In genomic region chr22:30668306-30668655, GRCh38 we compare ENCODE assay signal across 8 cellular contexts. TPM values are rescaled to one million over a fixed set of nuclear protein-coding genes. Genes with fewer than 3 reads are reported as not detected.
DNase-seq lines count a peak whose midpoint lies in the region; ATAC-seq and TF ChIP-seq lines count a peak whose summit lies in the region.

No MANE protein-coding gene starts in this region.

- H3K4me3 Mint-ChIP-seq in activated naive CD4-positive, alpha-beta T cell treated with anti-CD3 and anti-CD28 coated beads, Interleukin-2, amount 10 ng/mL, durations not matched to agents 7 days and 5 days, result peak overlapping the region; percentile 97
- H3K4me3 Mint-ChIP-seq in activated T-helper 17 cell treated with anti-CD3 and anti-CD28 coated beads, Interleukin-2, amount 50 U/mL, for 72 hours, result peak overlapping the region; percentile 92

- intact Hi-C loops in tibial artery (cut with DNase I; ENCODE audit: low total_unique reads), result no loop called here

- peaks cover 0 to 12% (median 3%) of the 10 kb centered on the region in 3 donors for H3K36me3 ChIP-seq in tibial artery

- H3K4me3 ChIP-seq in tibial artery, result peak overlapping the region; percentile 61 to 78

- no peak for TF ChIP-seq CTCF in tibial artery (IDR thresholded peaks at IDR 0.05)

- no peaks in the 10 kb centered on the region for H3K9me3 Mint-ChIP-seq in activated naive CD4-positive, alpha-beta T cell treated with anti-CD3 and anti-CD28 coated beads, Interleukin-2, amount 10 ng/mL, durations not matched to agents 7 days and 5 days
- H3K9me3 Mint-ChIP-seq in activated T-helper 17 cell treated with anti-CD3 and anti-CD28 coated beads, Interleukin-2, amount 50 U/mL, for 72 hours, result no peaks in the 10 kb centered on the region

- CTCF ChIA-PET in activated naive CD4-positive, alpha-beta T cell treated with anti-CD3 and anti-CD28 coated beads, Interleukin-2, amount 10 ng/mL, durations not matched to agents 7 days and 5 days (lab: Charles Lee), result interaction anchor here (2.3 to 3.0 kb wide), 2 partner anchors 34 to 87 kb away, joined by 12 to 19 read pairs; partner anchors contain the start of gene SLC35E4

- no peaks in the 10 kb centered on the region for H3K27me3 ChIP-seq in tibial artery

- ATAC-seq in activated T-helper 17 cell treated with anti-CD3 and anti-CD28 coated beads, Interleukin-2, amount 50 U/mL, for 72 hours (replicated peaks), result no peak
- ATAC-seq in HG03159 (IDR thresholded peaks at IDR 0.05; ENCODE audit: unreplicated experiment), result no peak

- peak overlapping the region; percentile 84 for H3K27ac Mint-ChIP-seq in activated naive CD4-positive, alpha-beta T cell treated with anti-CD3 and anti-CD28 coated beads, Interleukin-2, amount 10 ng/mL, durations not matched to agents 7 days and 5 days
- peak overlapping the region; percentile 88 for H3K27ac Mint-ChIP-seq in activated T-helper 17 cell treated with anti-CD3 and anti-CD28 coated beads, Interleukin-2, amount 50 U/mL, for 72 hours

- H3K27me3 Mint-ChIP-seq in activated naive CD4-positive, alpha-beta T cell treated with anti-CD3 and anti-CD28 coated beads, Interleukin-2, amount 10 ng/mL, durations not matched to agents 7 days and 5 days, result peaks cover 23% of the 10 kb centered on the region
- H3K27me3 Mint-ChIP-seq in activated T-helper 17 cell treated with anti-CD3 and anti-CD28 coated beads, Interleukin-2, amount 50 U/mL, for 72 hours, result no peaks in the 10 kb centered on the region

- peaks cover 16% of the 10 kb centered on the region for H3K4me1 Mint-ChIP-seq in activated naive CD4-positive, alpha-beta T cell treated with anti-CD3 and anti-CD28 coated beads, Interleukin-2, amount 10 ng/mL, durations not matched to agents 7 days and 5 days
- peaks cover 13% of the 10 kb centered on the region for H3K4me1 Mint-ChIP-seq in activated T-helper 17 cell treated with anti-CD3 and anti-CD28 coated beads, Interleukin-2, amount 50 U/mL, for 72 hours

- H3K9me3 ChIP-seq in tibial artery, result no peaks in the 10 kb centered on the region

- peaks cover 0 to 18% (median 13%) of the 10 kb centered on the region in 4 donors for H3K4me1 ChIP-seq in tibial artery

- peaks cover 8% of the 10 kb centered on the region for H3K36me3 Mint-ChIP-seq in activated naive CD4-positive, alpha-beta T cell treated with anti-CD3 and anti-CD28 coated beads, Interleukin-2, amount 10 ng/mL, durations not matched to agents 7 days and 5 days
- H3K36me3 Mint-ChIP-seq in activated T-helper 17 cell treated with anti-CD3 and anti-CD28 coated beads, Interleukin-2, amount 50 U/mL, for 72 hours (ENCODE audit: low read depth), result peaks cover 13% of the 10 kb centered on the region

- peak overlapping the region; percentile 29 to 52 for H3K27ac ChIP-seq in tibial artery

- DNase-seq in activated naive CD4-positive, alpha-beta T cell treated with anti-CD3 and anti-CD28 coated beads, Interleukin-2, amount 10 ng/mL, durations not matched to agents 7 days and 5 days, result no peak
- no peak for DNase-seq in activated naive CD4-positive, alpha-beta T cell (lab: John Stamatoyannopoulos, UW)
- DNase-seq in left kidney (ENCODE audit: low read depth, low spot score) (peak; percentile 53), tibial artery (no peak), OCI-M2 (lab: John Stamatoyannopoulos, UW; ENCODE audit: unreplicated experiment) (no peak), superior temporal gyrus (ENCODE audit: extremely low spot score) (no peak)

RNA-seq across cellular contexts. Expression of gene DUSP18, which starts 0.6 kb away (rescaled TPM):
- total RNA-seq in activated T-helper 17 cell treated with anti-CD3 and anti-CD28 coated beads, Interleukin-2, amount 50 U/mL, for 72 hours, result 1 to 10 TPM; 9.6 to 9.7 TPM

RNA-seq across cellular contexts. Expression of gene OSBP2, which starts 26.4 kb away (rescaled TPM):
- total RNA-seq in activated T-helper 17 cell treated with anti-CD3 and anti-CD28 coated beads, Interleukin-2, amount 50 U/mL, for 72 hours, result 10 to 100 TPM in 1 of 2 donors, 1 to 10 TPM in 1; 3.1 to 16.7 TPM

RNA-seq across cellular contexts. Expression of gene SLC35E4, which starts 32.7 kb away (rescaled TPM):
- total RNA-seq in activated T-helper 17 cell treated with anti-CD3 and anti-CD28 coated beads, Interleukin-2, amount 50 U/mL, for 72 hours, result 10 to 100 TPM in 1 of 2 donors, 1 to 10 TPM in 1; 5.8 to 16.1 TPM
